ENCODE assay signal across 1 cellular context in the genomic region with DNA sequence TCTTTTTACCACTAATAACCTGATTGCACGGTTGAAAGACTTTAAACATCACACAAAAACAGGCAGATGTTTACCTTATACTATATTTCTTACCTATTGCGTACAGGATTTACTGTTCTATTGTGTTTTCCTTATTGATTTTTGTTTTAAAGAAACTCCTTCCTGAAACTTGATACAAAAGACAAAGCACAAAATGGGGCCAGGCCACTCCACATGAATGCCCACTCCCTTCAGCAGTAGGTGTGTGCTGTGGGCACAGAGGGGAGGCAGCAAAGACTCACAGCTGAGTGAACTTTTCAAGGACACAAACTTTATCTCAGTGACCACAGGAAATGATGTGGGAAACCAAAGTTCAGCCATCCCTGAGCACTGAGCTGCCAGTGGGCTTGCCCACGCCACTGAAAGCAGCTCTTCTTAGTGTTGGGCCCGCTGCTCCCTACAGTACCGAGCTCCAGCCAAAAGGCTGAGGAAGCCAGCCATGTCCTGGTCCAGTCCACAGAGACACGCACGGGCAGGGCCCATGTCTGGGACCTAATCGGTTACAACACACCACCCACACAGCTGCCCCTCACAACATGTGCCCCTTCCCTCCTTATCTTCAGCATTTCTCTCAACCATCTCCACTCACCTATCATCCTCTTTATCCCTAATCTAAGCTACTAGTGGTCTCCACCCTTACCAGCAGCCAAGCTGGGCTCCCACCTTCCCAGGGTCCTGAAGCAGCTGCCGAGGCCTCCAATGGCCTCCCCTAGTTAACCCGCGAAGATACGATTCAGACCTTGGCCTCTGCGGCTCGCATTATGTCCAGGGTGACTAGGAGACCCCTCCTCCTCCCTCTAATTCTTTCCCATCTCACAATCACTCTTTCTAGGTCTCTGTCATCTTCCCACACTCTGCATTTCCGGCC.
TF ChIP-seq lines count a peak whose summit lies in the region.

No MANE protein-coding gene starts in this region.

TF ChIP-seq in HepG2, 621 proteins besides CTCF, POLR2A, EP300 and RAD21 (continued from another document and continues in another):
- TF ChIP-seq, protein P1, sequence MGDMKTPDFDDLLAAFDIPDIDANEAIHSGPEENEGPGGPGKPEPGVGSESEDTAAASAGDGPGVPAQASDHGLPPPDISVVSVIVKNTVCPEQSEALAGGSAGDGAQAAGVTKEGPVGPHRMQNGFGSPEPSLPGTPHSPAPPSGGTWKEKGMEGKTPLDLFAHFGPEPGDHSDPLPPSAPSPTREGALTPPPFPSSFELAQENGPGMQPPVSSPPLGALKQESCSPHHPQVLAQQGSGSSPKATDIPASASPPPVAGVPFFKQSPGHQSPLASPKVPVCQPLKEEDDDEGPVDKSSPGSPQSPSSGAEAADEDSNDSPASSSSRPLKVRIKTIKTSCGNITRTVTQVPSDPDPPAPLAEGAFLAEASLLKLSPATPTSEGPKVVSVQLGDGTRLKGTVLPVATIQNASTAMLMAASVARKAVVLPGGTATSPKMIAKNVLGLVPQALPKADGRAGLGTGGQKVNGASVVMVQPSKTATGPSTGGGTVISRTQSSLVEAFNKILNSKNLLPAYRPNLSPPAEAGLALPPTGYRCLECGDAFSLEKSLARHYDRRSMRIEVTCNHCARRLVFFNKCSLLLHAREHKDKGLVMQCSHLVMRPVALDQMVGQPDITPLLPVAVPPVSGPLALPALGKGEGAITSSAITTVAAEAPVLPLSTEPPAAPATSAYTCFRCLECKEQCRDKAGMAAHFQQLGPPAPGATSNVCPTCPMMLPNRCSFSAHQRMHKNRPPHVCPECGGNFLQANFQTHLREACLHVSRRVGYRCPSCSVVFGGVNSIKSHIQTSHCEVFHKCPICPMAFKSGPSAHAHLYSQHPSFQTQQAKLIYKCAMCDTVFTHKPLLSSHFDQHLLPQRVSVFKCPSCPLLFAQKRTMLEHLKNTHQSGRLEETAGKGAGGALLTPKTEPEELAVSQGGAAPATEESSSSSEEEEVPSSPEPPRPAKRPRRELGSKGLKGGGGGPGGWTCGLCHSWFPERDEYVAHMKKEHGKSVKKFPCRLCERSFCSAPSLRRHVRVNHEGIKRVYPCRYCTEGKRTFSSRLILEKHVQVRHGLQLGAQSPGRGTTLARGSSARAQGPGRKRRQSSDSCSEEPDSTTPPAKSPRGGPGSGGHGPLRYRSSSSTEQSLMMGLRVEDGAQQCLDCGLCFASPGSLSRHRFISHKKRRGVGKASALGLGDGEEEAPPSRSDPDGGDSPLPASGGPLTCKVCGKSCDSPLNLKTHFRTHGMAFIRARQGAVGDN (CRISPR knock-in tag; IDR thresholded peaks at IDR 0.05): peak; percentile 94
- TF ChIP-seq ZNF605 (CRISPR knock-in tag; IDR thresholded peaks at IDR 0.05): 0 out of 2 replicates have a peak, but pooled peaks have one; percentile 56
- TF ChIP-seq, protein P2, sequence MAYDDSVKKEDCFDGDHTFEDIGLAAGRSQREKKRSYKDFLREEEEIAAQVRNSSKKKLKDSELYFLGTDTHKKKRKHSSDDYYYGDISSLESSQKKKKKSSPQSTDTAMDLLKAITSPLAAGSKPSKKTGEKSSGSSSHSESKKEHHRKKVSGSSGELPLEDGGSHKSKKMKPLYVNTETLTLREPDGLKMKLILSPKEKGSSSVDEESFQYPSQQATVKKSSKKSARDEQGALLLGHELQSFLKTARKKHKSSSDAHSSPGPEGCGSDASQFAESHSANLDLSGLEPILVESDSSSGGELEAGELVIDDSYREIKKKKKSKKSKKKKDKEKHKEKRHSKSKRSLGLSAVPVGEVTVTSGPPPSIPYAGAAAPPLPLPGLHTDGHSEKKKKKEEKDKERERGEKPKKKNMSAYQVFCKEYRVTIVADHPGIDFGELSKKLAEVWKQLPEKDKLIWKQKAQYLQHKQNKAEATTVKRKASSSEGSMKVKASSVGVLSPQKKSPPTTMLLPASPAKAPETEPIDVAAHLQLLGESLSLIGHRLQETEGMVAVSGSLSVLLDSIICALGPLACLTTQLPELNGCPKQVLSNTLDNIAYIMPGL (CRISPR knock-in tag; IDR thresholded peaks at IDR 0.05; ENCODE audit: borderline replicate concordance in 1 of 2, low read depth in 1 of 2): 0 out of 4 replicates have a peak, but pooled peaks of 1 of the 2 experiments have one; percentile 49
- no peak for TF ChIP-seq GPN1 (CRISPR knock-in tag; IDR thresholded peaks at IDR 0.05; ENCODE audit: borderline replicate concordance)
- no peak for TF ChIP-seq ZSCAN9 (CRISPR knock-in tag; IDR thresholded peaks at IDR 0.05; ENCODE audit: borderline replicate concordance)
- TF ChIP-seq ZNF546 (CRISPR knock-in tag; conservative IDR thresholded peaks at IDR 0.05): no peak
- peak; percentile 18; the same call in 1 of the 2 replicates for TF ChIP-seq SMC3 (IDR thresholded peaks at IDR 0.05; ENCODE audit: low read length)
- peak; percentile 36; the same call in 1 of the 2 replicates for TF ChIP-seq KDM5B (CRISPR knock-in tag; IDR thresholded peaks at IDR 0.05; ENCODE audit: borderline replicate concordance)
- TF ChIP-seq, protein P3, sequence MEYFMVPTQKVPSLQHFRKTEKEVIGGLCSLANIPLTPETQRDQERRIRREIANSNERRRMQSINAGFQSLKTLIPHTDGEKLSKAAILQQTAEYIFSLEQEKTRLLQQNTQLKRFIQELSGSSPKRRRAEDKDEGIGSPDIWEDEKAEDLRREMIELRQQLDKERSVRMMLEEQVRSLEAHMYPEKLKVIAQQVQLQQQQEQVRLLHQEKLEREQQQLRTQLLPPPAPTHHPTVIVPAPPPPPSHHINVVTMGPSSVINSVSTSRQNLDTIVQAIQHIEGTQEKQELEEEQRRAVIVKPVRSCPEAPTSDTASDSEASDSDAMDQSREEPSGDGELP (IDR thresholded peaks at IDR 0.05; ENCODE audit: borderline replicate concordance, low read depth): peak; percentile 62; the same call in 1 of the 2 replicates
- TF ChIP-seq, protein P4, sequence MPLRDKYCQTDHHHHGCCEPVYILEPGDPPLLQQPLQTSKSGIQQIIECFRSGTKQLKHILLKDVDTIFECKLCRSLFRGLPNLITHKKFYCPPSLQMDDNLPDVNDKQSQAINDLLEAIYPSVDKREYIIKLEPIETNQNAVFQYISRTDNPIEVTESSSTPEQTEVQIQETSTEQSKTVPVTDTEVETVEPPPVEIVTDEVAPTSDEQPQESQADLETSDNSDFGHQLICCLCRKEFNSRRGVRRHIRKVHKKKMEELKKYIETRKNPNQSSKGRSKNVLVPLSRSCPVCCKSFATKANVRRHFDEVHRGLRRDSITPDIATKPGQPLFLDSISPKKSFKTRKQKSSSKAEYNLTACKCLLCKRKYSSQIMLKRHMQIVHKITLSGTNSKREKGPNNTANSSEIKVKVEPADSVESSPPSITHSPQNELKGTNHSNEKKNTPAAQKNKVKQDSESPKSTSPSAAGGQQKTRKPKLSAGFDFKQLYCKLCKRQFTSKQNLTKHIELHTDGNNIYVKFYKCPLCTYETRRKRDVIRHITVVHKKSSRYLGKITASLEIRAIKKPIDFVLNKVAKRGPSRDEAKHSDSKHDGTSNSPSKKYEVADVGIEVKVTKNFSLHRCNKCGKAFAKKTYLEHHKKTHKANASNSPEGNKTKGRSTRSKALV (CRISPR knock-in tag; IDR thresholded peaks at IDR 0.05): no peak
- TF ChIP-seq, protein P5, sequence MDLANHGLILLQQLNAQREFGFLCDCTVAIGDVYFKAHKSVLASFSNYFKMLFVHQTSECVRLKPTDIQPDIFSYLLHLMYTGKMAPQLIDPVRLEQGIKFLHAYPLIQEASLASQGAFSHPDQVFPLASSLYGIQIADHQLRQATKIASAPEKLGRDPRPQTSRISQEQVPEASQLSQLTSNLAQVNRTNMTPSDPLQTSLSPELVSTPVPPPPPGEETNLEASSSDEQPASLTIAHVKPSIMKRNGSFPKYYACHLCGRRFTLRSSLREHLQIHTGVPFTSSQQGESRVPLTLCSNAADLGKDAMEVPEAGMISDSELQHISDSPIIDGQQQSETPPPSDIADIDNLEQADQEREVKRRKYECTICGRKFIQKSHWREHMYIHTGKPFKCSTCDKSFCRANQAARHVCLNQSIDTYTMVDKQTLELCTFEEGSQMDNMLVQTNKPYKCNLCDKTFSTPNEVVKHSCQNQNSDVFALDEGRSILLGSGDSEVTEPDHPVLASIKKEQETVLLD (CRISPR knock-in tag; IDR thresholded peaks at IDR 0.05; ENCODE audit: low read depth): no peak
- no peak for TF ChIP-seq PLRG1 (conservative IDR thresholded peaks at IDR 0.05)
- no peak for TF ChIP-seq SYNCRIP (IDR thresholded peaks at IDR 0.05; ENCODE audit: insufficient read depth, low read depth, low read length)
- peak; percentile 38; the same call in 1 of the 2 replicates for TF ChIP-seq ZNF644 (CRISPR knock-in tag; IDR thresholded peaks at IDR 0.05; ENCODE audit: low read depth)
- TF ChIP-seq PITX1 (CRISPR knock-in tag; IDR thresholded peaks at IDR 0.05): 0 out of 2 replicates have a peak, but pooled peaks have one; percentile 47
- TF ChIP-seq, protein P6, sequence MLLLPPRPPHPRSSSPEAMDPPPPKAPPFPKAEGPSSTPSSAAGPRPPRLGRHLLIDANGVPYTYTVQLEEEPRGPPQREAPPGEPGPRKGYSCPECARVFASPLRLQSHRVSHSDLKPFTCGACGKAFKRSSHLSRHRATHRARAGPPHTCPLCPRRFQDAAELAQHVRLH (CRISPR knock-in tag; IDR thresholded peaks at IDR 0.05; ENCODE audit: borderline replicate concordance, low read depth): peak; percentile 27; the same call in 1 of the 2 replicates
- TF ChIP-seq CREM (IDR thresholded peaks at IDR 0.05): 0 out of 2 replicates have a peak, but pooled peaks have one; percentile 39
- TF ChIP-seq CREM (CRISPR knock-in tag; IDR thresholded peaks at IDR 0.05): no peak
- 0 out of 2 replicates have a peak, but pooled peaks have one; percentile 39 for TF ChIP-seq KAT7 (CRISPR knock-in tag; IDR thresholded peaks at IDR 0.05; ENCODE audit: borderline replicate concordance)
- TF ChIP-seq KDM6A (CRISPR knock-in tag; IDR thresholded peaks at IDR 0.05; ENCODE audit: low read depth): peak; percentile 33; the same call in 1 of the 2 replicates
- TF ChIP-seq FOXP1 (IDR thresholded peaks at IDR 0.05): no peak
- TF ChIP-seq FOXP1 (CRISPR knock-in tag; IDR thresholded peaks at IDR 0.05): peak; percentile 82
- TF ChIP-seq ZNF256 (CRISPR knock-in tag; conservative IDR thresholded peaks at IDR 0.05): no peak
- no peak for TF ChIP-seq RBAK (CRISPR knock-in tag; IDR thresholded peaks at IDR 0.05)
- TF ChIP-seq HNF4A (CRISPR knock-in tag; IDR thresholded peaks at IDR 0.05): peak; percentile 86
- peak; percentile 79; the same call in 1 of the 2 replicates for TF ChIP-seq GLI4 (CRISPR knock-in tag; IDR thresholded peaks at IDR 0.05; ENCODE audit: borderline replicate concordance)
- TF ChIP-seq, protein P7, sequence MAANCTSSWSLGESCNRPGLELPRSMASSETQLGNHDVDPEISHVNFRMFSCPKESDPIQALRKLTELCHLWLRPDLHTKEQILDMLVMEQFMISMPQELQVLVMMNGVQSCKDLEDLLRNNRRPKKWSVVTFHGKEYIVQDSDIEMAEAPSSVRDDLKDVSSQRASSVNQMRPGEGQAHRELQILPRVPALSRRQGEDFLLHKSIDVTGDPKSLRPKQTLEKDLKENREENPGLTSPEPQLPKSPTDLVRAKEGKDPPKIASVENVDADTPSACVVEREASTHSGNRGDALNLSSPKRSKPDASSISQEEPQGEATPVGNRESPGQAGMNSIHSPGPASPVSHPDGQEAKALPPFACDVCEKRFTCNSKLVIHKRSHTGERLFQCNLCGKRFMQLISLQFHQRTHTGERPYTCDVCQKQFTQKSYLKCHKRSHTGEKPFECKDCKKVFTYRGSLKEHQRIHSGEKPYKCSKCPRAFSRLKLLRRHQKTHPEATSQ (CRISPR knock-in tag; IDR thresholded peaks at IDR 0.05; ENCODE audit: borderline replicate concordance): no peak
- no peak for TF ChIP-seq ZZZ3 (CRISPR knock-in tag; IDR thresholded peaks at IDR 0.05; ENCODE audit: borderline replicate concordance)
- TF ChIP-seq HMG20B (CRISPR knock-in tag; conservative IDR thresholded peaks at IDR 0.05): 0 out of 2 replicates have a peak, but pooled peaks have one; percentile 17
- TF ChIP-seq, protein P8, sequence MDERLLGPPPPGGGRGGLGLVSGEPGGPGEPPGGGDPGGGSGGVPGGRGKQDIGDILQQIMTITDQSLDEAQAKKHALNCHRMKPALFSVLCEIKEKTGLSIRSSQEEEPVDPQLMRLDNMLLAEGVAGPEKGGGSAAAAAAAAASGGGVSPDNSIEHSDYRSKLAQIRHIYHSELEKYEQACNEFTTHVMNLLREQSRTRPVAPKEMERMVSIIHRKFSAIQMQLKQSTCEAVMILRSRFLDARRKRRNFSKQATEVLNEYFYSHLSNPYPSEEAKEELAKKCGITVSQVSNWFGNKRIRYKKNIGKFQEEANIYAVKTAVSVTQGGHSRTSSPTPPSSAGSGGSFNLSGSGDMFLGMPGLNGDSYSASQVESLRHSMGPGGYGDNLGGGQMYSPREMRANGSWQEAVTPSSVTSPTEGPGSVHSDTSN (CRISPR knock-in tag; IDR thresholded peaks at IDR 0.05): no peak
- TF ChIP-seq, protein P9, sequence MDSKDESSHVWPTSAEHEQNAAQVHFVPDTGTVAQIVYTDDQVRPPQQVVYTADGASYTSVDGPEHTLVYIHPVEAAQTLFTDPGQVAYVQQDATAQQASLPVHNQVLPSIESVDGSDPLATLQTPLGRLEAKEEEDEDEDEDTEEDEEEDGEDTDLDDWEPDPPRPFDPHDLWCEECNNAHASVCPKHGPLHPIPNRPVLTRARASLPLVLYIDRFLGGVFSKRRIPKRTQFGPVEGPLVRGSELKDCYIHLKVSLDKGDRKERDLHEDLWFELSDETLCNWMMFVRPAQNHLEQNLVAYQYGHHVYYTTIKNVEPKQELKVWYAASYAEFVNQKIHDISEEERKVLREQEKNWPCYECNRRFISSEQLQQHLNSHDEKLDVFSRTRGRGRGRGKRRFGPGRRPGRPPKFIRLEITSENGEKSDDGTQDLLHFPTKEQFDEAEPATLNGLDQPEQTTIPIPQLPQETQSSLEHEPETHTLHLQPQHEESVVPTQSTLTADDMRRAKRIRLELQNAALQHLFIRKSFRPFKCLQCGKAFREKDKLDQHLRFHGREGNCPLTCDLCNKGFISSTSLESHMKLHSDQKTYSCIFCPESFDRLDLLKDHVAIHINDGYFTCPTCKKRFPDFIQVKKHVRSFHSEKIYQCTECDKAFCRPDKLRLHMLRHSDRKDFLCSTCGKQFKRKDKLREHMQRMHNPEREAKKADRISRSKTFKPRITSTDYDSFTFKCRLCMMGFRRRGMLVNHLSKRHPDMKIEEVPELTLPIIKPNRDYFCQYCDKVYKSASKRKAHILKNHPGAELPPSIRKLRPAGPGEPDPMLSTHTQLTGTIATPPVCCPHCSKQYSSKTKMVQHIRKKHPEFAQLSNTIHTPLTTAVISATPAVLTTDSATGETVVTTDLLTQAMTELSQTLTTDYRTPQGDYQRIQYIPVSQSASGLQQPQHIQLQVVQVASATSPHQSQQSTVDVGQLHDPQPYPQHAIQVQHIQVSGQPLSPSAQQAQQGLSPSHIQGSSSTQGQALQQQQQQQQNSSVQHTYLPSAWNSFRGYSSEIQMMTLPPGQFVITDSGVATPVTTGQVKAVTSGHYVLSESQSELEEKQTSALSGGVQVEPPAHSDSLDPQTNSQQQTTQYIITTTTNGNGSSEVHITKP (CRISPR knock-in tag; IDR thresholded peaks at IDR 0.05; ENCODE audit: low read depth): peak; percentile 68; the same call in 1 of the 2 replicates
- no peak for TF ChIP-seq ZNF10 (CRISPR knock-in tag; IDR thresholded peaks at IDR 0.05; ENCODE audit: borderline replicate concordance, low read depth)
- peak; percentile 81; the same call in 1 of the 2 replicates for TF ChIP-seq ETV5 (CRISPR knock-in tag; IDR thresholded peaks at IDR 0.05; ENCODE audit: borderline replicate concordance)
- peak; percentile 24 for TF ChIP-seq TEAD3 (CRISPR knock-in tag; optimal IDR thresholded peaks at IDR 0.05; ENCODE audit: borderline replicate concordance)
- peak; percentile 63 for TF ChIP-seq FOSL2 (CRISPR knock-in tag; IDR thresholded peaks at IDR 0.05)
- peak; percentile 76; the same call in 1 of the 2 replicates for TF ChIP-seq HOXA3 (CRISPR knock-in tag; IDR thresholded peaks at IDR 0.05)
- TF ChIP-seq EHMT2 (IDR thresholded peaks at IDR 0.05; ENCODE audit: borderline replicate concordance, low read depth, low read length): no peak
- TF ChIP-seq BORCS8-MEF2B (CRISPR knock-in tag; IDR thresholded peaks at IDR 0.05): no peak
- TF ChIP-seq HIVEP1 (CRISPR knock-in tag; IDR thresholded peaks at IDR 0.05): peak; percentile 29; the same call in 1 of the 2 replicates
- TF ChIP-seq ZBTB20 (CRISPR knock-in tag; IDR thresholded peaks at IDR 0.05; ENCODE audit: borderline replicate concordance, low read depth): peak; percentile 72; the same call in 1 of the 2 replicates
